1 cellular context compared by ENCODE assay signal in the genomic region with DNA sequence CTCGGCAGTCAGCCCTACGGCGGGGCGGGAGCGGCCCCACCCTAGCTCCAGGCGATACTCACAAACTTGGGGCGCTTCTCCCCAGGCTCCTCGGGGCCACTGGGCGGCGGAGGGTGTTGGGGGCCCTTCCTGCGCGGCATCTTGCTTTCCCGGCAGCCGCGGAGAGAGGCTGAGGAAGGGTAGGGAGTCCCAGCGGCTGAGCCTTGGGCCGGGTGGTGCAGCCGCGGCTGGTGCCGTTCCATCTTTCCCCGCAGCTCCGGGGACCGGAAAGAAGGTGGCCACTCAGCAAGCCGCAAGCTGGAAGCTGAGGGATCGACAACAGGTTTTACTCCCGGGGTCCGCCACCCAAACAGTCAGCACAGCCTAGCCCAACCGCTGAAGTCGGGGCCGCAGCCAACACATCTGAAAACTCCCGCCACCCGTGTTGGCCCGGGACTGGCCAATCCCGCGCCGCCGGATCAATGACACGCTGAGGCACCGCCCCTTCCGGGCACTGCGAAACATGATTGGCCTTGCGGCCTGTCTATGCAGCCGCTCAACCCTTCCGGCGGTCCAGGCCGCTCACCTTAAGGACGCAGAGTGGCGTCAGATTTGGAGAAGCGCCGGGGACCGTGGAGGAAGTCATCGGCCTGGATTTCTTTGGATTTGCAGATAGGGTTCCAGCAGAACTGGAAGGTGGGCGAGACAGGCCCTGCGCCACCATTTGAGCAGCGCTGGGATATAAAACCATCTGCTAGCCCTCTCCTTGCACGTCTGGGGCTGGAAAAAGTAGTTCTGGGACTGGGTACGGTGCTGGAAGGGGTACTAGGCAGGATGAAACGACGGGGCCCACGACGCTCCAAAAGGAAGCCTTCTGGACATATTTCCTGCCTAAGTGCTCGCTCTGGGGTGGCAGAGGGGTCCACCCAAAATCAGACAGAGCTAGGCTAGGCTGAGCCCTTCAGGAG.
TF ChIP-seq lines count a peak whose summit lies in the region.

A gene with protein sequence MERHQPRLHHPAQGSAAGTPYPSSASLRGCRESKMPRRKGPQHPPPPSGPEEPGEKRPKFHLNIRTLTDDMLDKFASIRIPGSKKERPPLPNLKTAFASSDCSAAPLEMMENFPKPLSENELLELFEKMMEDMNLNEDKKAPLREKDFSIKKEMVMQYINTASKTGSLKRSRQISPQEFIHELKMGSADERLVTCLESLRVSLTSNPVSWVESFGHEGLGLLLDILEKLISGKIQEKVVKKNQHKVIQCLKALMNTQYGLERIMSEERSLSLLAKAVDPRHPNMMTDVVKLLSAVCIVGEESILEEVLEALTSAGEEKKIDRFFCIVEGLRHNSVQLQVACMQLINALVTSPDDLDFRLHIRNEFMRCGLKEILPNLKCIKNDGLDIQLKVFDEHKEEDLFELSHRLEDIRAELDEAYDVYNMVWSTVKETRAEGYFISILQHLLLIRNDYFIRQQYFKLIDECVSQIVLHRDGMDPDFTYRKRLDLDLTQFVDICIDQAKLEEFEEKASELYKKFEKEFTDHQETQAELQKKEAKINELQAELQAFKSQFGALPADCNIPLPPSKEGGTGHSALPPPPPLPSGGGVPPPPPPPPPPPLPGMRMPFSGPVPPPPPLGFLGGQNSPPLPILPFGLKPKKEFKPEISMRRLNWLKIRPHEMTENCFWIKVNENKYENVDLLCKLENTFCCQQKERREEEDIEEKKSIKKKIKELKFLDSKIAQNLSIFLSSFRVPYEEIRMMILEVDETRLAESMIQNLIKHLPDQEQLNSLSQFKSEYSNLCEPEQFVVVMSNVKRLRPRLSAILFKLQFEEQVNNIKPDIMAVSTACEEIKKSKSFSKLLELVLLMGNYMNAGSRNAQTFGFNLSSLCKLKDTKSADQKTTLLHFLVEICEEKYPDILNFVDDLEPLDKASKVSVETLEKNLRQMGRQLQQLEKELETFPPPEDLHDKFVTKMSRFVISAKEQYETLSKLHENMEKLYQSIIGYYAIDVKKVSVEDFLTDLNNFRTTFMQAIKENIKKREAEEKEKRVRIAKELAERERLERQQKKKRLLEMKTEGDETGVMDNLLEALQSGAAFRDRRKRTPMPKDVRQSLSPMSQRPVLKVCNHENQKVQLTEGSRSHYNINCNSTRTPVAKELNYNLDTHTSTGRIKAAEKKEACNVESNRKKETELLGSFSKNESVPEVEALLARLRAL (minus strand): TSS at position 404 of the 947 bp plus-strand sequence. CDS start 162 bp downstream, at position 242.

TF ChIP-seq in neural cell, 6 proteins besides CTCF, POLR2A, EP300 and RAD21 (continued from another document):
- TF ChIP-seq EZH2 (IDR thresholded peaks at IDR 0.05; ENCODE audit: borderline replicate concordance, insufficient read depth, low read length, poor library complexity, severe bottlenecking), result no peak
- TF ChIP-seq SMC3 (conservative IDR thresholded peaks at IDR 0.05; ENCODE audit: poor library complexity), result peak; percentile 62
- TF ChIP-seq POLR2AphosphoS5 (IDR thresholded peaks at IDR 0.05), result peak; percentile 94
- TF ChIP-seq MXI1 (conservative IDR thresholded peaks at IDR 0.05; ENCODE audit: poor library complexity, severe bottlenecking), result peak; percentile 96
